1 cellular context compared by ENCODE assay signal in the genomic region with DNA sequence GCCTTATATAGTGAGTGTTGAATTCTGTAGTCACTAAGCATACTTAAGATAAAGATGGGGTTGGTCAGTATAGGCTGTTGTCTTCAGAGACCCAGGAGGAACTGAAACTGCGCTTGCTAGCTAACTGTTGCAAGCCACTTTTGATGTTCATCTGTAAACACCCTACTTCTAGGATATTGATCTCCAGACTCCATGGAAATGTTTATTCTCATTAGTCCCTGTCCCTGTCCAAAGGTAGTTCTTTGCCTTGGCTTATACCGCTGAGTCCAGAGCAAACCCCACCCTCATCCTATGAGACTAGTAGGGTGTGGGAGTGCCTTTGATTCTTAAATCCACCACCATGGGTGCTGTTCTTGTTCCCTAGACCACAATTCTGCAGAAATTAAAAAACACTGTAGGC.
TF ChIP-seq lines count a peak whose summit lies in the region.

No MANE protein-coding gene starts in this region.

TF ChIP-seq in SK-N-SH, 30 proteins besides CTCF, POLR2A, EP300 and RAD21:
- TF ChIP-seq, protein P1, sequence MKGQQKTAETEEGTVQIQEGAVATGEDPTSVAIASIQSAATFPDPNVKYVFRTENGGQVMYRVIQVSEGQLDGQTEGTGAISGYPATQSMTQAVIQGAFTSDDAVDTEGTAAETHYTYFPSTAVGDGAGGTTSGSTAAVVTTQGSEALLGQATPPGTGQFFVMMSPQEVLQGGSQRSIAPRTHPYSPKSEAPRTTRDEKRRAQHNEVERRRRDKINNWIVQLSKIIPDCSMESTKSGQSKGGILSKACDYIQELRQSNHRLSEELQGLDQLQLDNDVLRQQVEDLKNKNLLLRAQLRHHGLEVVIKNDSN (IDR thresholded peaks at IDR 0.05; ENCODE audit: borderline replicate concordance, low read depth) = no peak
- TF ChIP-seq ELF1 (IDR thresholded peaks at IDR 0.05) (no peak), SIN3A (IDR thresholded peaks at IDR 0.05; ENCODE audit: borderline replicate concordance, low read depth, low read length) (no peak), GABPA (IDR thresholded peaks at IDR 0.05; ENCODE audit: low read depth) (no peak), JUND (IDR thresholded peaks at IDR 0.05) (no peak), NRF1 (IDR thresholded peaks at IDR 0.05; ENCODE audit: low read depth, low read length) (no peak), RFX5 (IDR thresholded peaks at IDR 0.05; ENCODE audit: low read length) (no peak), NFIC (IDR thresholded peaks at IDR 0.05; ENCODE audit: borderline replicate concordance) (no peak), EZH2phosphoT487 (IDR thresholded peaks at IDR 0.05; ENCODE audit: borderline replicate concordance, low read depth) (no peak)
- TF ChIP-seq, protein P2, sequence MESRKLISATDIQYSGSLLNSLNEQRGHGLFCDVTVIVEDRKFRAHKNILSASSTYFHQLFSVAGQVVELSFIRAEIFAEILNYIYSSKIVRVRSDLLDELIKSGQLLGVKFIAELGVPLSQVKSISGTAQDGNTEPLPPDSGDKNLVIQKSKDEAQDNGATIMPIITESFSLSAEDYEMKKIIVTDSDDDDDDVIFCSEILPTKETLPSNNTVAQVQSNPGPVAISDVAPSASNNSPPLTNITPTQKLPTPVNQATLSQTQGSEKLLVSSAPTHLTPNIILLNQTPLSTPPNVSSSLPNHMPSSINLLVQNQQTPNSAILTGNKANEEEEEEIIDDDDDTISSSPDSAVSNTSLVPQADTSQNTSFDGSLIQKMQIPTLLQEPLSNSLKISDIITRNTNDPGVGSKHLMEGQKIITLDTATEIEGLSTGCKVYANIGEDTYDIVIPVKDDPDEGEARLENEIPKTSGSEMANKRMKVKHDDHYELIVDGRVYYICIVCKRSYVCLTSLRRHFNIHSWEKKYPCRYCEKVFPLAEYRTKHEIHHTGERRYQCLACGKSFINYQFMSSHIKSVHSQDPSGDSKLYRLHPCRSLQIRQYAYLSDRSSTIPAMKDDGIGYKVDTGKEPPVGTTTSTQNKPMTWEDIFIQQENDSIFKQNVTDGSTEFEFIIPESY (IDR thresholded peaks at IDR 0.05; ENCODE audit: borderline replicate concordance, low read depth) = no peak
- TF ChIP-seq, protein P3, sequence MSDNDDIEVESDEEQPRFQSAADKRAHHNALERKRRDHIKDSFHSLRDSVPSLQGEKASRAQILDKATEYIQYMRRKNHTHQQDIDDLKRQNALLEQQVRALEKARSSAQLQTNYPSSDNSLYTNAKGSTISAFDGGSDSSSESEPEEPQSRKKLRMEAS (IDR thresholded peaks at IDR 0.05; ENCODE audit: low read depth) = no peak
TF ChIP-seq in SK-N-SH: peak in this region for 0.
